ENCODE assay signal across 16 cellular contexts in genomic region chr11:71203681-71204080, GRCh38. TPM values are rescaled to one million over a fixed set of nuclear protein-coding genes. Genes with fewer than 3 reads are reported as not detected.
"Had no signal": no experiment of that assay in that cellular context is flagged by ENCODE, and none has a peak within 500 bp of the region (broad histone marks: within the 10 kb centered on the region; RNA-seq: fewer than 3 reads in every experiment).

No MANE protein-coding gene starts in this region.

- H3K36me3 ChIP-seq: esophagus muscularis mucosa, pancreas, prostate gland had no signal

- DNase-seq: effector memory CD4-positive, alpha-beta T cell; mammary epithelial cell; naive thymus-derived CD4-positive, alpha-beta T cell; nucleus accumbens; stimulated activated CD4-positive, alpha-beta T cell treated with anti-CD3 and anti-CD28 coated beads, Interleukin-12 subunit alpha, Interleukin-12 subunit beta, amount 100 ng/mL, for 4 hours; stimulated activated naive CD4-positive, alpha-beta T cell treated with Interleukin-2 at 50 U/mL for 16 hours; trophoblast cell had no signal

- H3K27ac ChIP-seq: epithelial cell of prostate, esophagus muscularis mucosa, hepatocyte, pancreas, prostate gland, skin epidermis had no signal

- H2AFZ ChIP-seq: hepatocyte had no signal

- H3K4me1 ChIP-seq: pancreas, prostate gland had no signal

- H3K4me3 Mint-ChIP-seq: central memory CD8-positive, alpha-beta T cell; naive thymus-derived CD4-positive, alpha-beta T cell; neural crest cell had no signal

- H3K27ac Mint-ChIP-seq: naive thymus-derived CD4-positive, alpha-beta T cell had no signal

- H3K9me3 Mint-ChIP-seq: central memory CD8-positive, alpha-beta T cell; neural crest cell had no signal

- H3K27me3 ChIP-seq: hepatocyte, pancreas had no signal

- ATAC-seq: pancreas, sciatic nerve had no signal

- H3K9me3 ChIP-seq: esophagus muscularis mucosa, pancreas, prostate gland had no signal

- H3K4me1 Mint-ChIP-seq: central memory CD8-positive, alpha-beta T cell; naive thymus-derived CD4-positive, alpha-beta T cell had no signal

- H3K4me3 ChIP-seq: esophagus muscularis mucosa, hepatocyte, pancreas, prostate gland, skin epidermis had no signal

- H3K36me3 Mint-ChIP-seq: naive thymus-derived CD4-positive, alpha-beta T cell had no signal

- H3K4me2 ChIP-seq: hepatocyte had no signal

RNA-seq across cellular contexts. Expression of gene SHANK2, which starts 48.7 kb away (rescaled TPM):
- polyA plus RNA-seq: naive thymus-derived CD4-positive, alpha-beta T cell had no signal
